In genomic region chr17:73363788-73364522, GRCh38 we compare ENCODE assay signal across 30 cellular contexts. TPM values are rescaled to one million over a fixed set of nuclear protein-coding genes. Genes with fewer than 3 reads are reported as not detected.
DNase-seq lines count a peak whose midpoint lies in the region; ATAC-seq, FAIRE-seq and TF ChIP-seq lines count a peak whose summit lies in the region.
"Had no signal": no experiment of that assay in that cellular context is flagged by ENCODE, and none has a peak within 500 bp of the region (broad histone marks: within the 10 kb centered on the region; RNA-seq: fewer than 3 reads in every experiment).

No MANE protein-coding gene starts in this region.

- no peaks in the 10 kb centered on the region for H3K27me3 ChIP-seq in heart right ventricle
- no peaks in the 10 kb centered on the region for H3K27me3 ChIP-seq in small intestine (ENCODE audit: control insufficient read depth in 2 of 2, insufficient read depth in 2 of 2, low read length in 2 of 2)
- H3K27me3 ChIP-seq: BE2C, dorsolateral prefrontal cortex, ovary, right atrium auricular region, spleen, suprapubic skin had no signal

- intact Hi-C loops in Right ventricle myocardium inferior (cut with DNase I) (loop anchor here (10.0 kb wide), 1 partner anchor 639 kb away; no protein-coding TSS in a partner anchor), heart right ventricle (cut with DNase I) (loop anchor here in 4 of 10 donors (10.0 kb wide), 2 partner anchors 49 to 639 kb away; partner anchors contain the start of gene CDC42EP4 (in 2 of the 4))

- FAIRE-seq in small intestine (lab: Jason Lieb, UNC), result no peak
- FAIRE-seq in D721Med (lab: Jason Lieb, UNC), result no peak

- H3K27ac ChIP-seq in heart right ventricle (no peak overlapping the region), small intestine (ENCODE audit: low read depth in 1 of 2, low read length in 1 of 2) (no peak overlapping the region)
- H3K27ac ChIP-seq: HL-60, ovary, suprapubic skin had no signal

- H3K4me3 ChIP-seq in heart right ventricle (no peak overlapping the region), small intestine (ENCODE audit: low read depth in 1 of 2, low read length in 2 of 2) (no peak overlapping the region)
- H3K4me3 ChIP-seq: dorsolateral prefrontal cortex, ovary, right atrium auricular region, spleen, suprapubic skin had no signal

- ATAC-seq in Right ventricle myocardium inferior (no peak), heart right ventricle (no peak), HG03520 (IDR thresholded peaks at IDR 0.05; ENCODE audit: unreplicated experiment) (no peak)
- ATAC-seq: left lobe of liver; stimulated activated memory B cell treated with anti-CD40 and anti-IgM and Interleukin-4, amounts not matched to agents 10 μg/mL and 1 μg/mL and 100 μg/mL, for 72 hours; T-helper 17 cell had no signal

- H3K36me3 ChIP-seq in heart right ventricle (no peaks in the 10 kb centered on the region), small intestine (ENCODE audit: control insufficient read depth in 2 of 2, insufficient read depth in 2 of 2, low read length in 2 of 2) (no peaks in the 10 kb centered on the region)
- H3K36me3 ChIP-seq: BE2C, ovary, right atrium auricular region, spleen, suprapubic skin had no signal

- 87 to 92% methylated on average over 11 of the region's 11 CpGs for WGBS in heart right ventricle, 2 donors
- WGBS in small intestine, 3 donors, result 46 to 71% (median 52%) methylated on average over 11 of the region's 11 CpGs

- H3K9me3 ChIP-seq in heart right ventricle (no peaks in the 10 kb centered on the region), small intestine (ENCODE audit: control insufficient read depth, low read depth) (no peaks in the 10 kb centered on the region)
- H3K9me3 ChIP-seq: BE2C, ovary, right atrium auricular region, SK-N-SH, spleen, suprapubic skin had no signal

- DNase-seq in Right ventricle myocardium inferior (ENCODE audit: missing footprints) (peak; percentile 59), heart right ventricle (no peak), NCI-H69 (lab: John Stamatoyannopoulos, UW) (peak; percentile 48), islet precursor cell (peak; percentile 84), small intestine (peak; percentile 58), dermis blood vessel endothelial cell (no peak), D721Med (ENCODE audit: insufficient read length, low spot score) (no peak)
- DNase-seq: activated CD4-positive, alpha-beta T cell treated with anti-CD3 and anti-CD28 coated beads for 48 hours; activated naive CD4-positive, alpha-beta T cell treated with anti-CD3 and anti-CD28 coated beads, Interleukin-2, amount 10 ng/mL, durations not matched to agents 7 days and 5 days; activated T-cell treated with anti-CD3 and anti-CD28 coated beads, Interleukin-2, amount 50 U/mL, for 48 hours; aorta; BE2C; dorsolateral prefrontal cortex; GF-D8; naive thymus-derived CD4-positive, alpha-beta T cell; NCI-H1048; NCI-H2029; NCI-H524 treated with DMSO at 0.1 percent for 48 hours; ovary; RPMI8226; SK-N-SH; spleen; stimulated activated CD4-positive, alpha-beta T cell treated with anti-CD3 and anti-CD28 coated beads, Interleukin-4, amount 100 ng/mL, for 1 hour; T-helper 17 cell had no signal

- TF ChIP-seq CTCF in heart right ventricle (IDR thresholded peaks at IDR 0.05) (no peak), D721Med (IDR thresholded peaks at IDR 0.05; ENCODE audit: insufficient read depth, missing control alignments) (no peak)

- peaks cover 9 to 40% (median 35%) of the 10 kb centered on the region in 9 donors for H3K4me1 ChIP-seq in heart right ventricle
- no peaks in the 10 kb centered on the region for H3K4me1 ChIP-seq in small intestine (ENCODE audit: control insufficient read depth in 2 of 2, insufficient read depth in 1 of 2, low read depth in 1 of 2, low read length in 1 of 2)

RNA-seq across cellular contexts. Expression of gene CDC42EP4, which starts 52.2 kb away (rescaled TPM):
- total RNA-seq in Right ventricle myocardium inferior, result 58.8 TPM
- total RNA-seq in heart right ventricle, result 10 to 100 TPM; 22.0 to 87.6 (median 32.1) TPM
- polyA plus RNA-seq in heart right ventricle, result 10 to 100 TPM; 18.6 to 32.8 TPM
- polyA plus RNA-seq in small intestine, result 10 to 100 TPM; 46.5 to 60.8 (median 57.4) TPM
- 13.8 and 16.3 TPM in 2 replicates for total RNA-seq in dermis blood vessel endothelial cell

Comparison
In these comparisons a context has a peak if more than half of its experiments do, and no peak if none do; other contexts are left out.
1. DNase-seq: peak in Right ventricle myocardium inferior (single experiment), NCI-H69 (single experiment), islet precursor cell (single experiment) and small intestine (single experiment); none in heart right ventricle (0 of 2), dermis blood vessel endothelial cell (single experiment) and D721Med (single experiment).